In genomic region chr1:21902378-21903012, GRCh38 we compare ENCODE assay signal across 15 cellular contexts. TPM values are rescaled to one million over a fixed set of nuclear protein-coding genes. Genes with fewer than 3 reads are reported as not detected.
DNase-seq lines count a peak whose midpoint lies in the region; ATAC-seq and TF ChIP-seq lines count a peak whose summit lies in the region.
"Had no signal": no experiment of that assay in that cellular context is flagged by ENCODE, and none has a peak within 500 bp of the region (broad histone marks: within the 10 kb centered on the region; RNA-seq: fewer than 3 reads in every experiment).

No MANE protein-coding gene starts in this region.

- ATAC-seq in left ventricle myocardium superior (no peak), gastroesophageal sphincter (no peak)
- ATAC-seq: stimulated activated naive CD8-positive, alpha-beta T cell treated with anti-CD3 and anti-CD28 coated beads, Interleukin-15, amount 100 ng/mL, for 72 hours had no signal

- H4K20me1 ChIP-seq in hepatocyte (ENCODE audit: insufficient read depth, poor library complexity, severe bottlenecking): no peaks in the 10 kb centered on the region

- peaks cover 72% of the 10 kb centered on the region for H3K79me2 ChIP-seq in hepatocyte

- H3K27me3 Mint-ChIP-seq in osteocyte (ENCODE audit: unreplicated experiment): no peaks in the 10 kb centered on the region
- H3K27me3 Mint-ChIP-seq: stimulated activated naive CD8-positive, alpha-beta T cell treated with anti-CD3 and anti-CD28 coated beads, Interleukin-15, amount 100 ng/mL, for 72 hours had no signal

- H3K36me3 Mint-ChIP-seq in osteocyte (ENCODE audit: unreplicated experiment): no peaks in the 10 kb centered on the region

- H3K36me3 ChIP-seq in cardiac muscle cell (no peaks in the 10 kb centered on the region), gastroesophageal sphincter (peaks cover 0 to 15% of the 10 kb centered on the region in 2 donors), vagina (no peaks in the 10 kb centered on the region), hepatocyte (replicated peaks; ENCODE audit: insufficient read depth, low read depth) (no peaks in the 10 kb centered on the region)

- no peak overlapping the region for H2AFZ ChIP-seq in hepatocyte

- H3K4me2 ChIP-seq in hepatocyte: no peak overlapping the region

- WGBS in gastroesophageal sphincter (ENCODE audit: low coverage in 1 of 2), 2 donors: 30 to 60% methylated on average over 2 of the region's 10 CpGs
- 65% methylated on average over 10 of the region's 10 CpGs for WGBS in hepatocyte (ENCODE audit: low lambda C conversion rate, missing lambda C conversion rate)

- TF ChIP-seq POLR2A in gastroesophageal sphincter (IDR thresholded peaks at IDR 0.05): no peak
- no peak for TF ChIP-seq POLR2A in vagina (IDR thresholded peaks at IDR 0.05)

- peaks cover 46% of the 10 kb centered on the region for H3K4me1 ChIP-seq in cardiac muscle cell (ENCODE audit: low read depth)
- H3K4me1 ChIP-seq in gastroesophageal sphincter: peaks cover 3 to 100% (median 94%) of the 10 kb centered on the region in 3 donors
- H3K4me1 ChIP-seq in vagina: peaks cover 99% of the 10 kb centered on the region
- H3K4me1 ChIP-seq in hepatocyte (ENCODE audit: insufficient read depth): peaks cover 14% of the 10 kb centered on the region

- H3K27ac Mint-ChIP-seq in osteocyte (ENCODE audit: unreplicated experiment): peak overlapping the region; percentile 56

- no peak for DNase-seq in cardiac muscle cell (ENCODE audit: low read depth in 1 of 2, low spot score in 1 of 2)
- DNase-seq in left ventricle myocardium superior: no peak
- DNase-seq in osteocyte (ENCODE audit: extremely low spot score, unreplicated experiment): no peak
- no peak for DNase-seq in vagina (ENCODE audit: extremely low spot score in 2 of 2)
- no peak for DNase-seq in hepatocyte (ENCODE audit: low spot score)
- DNase-seq in HK-2 (ENCODE audit: unreplicated experiment): no peak
- no peak for DNase-seq in T-helper 9 cell
- DNase-seq: activated CD4-positive, CD25-positive, alpha-beta regulatory T cell treated with anti-CD3 and anti-CD28 coated beads, Interleukin-2, amount 50 U/mL, for 72 hours; central memory CD4-positive, alpha-beta T cell; HCEC 1CT; NCI-H1105 treated with DMSO at 0.1 percent for 48 hours; NCI-H510A treated with DMSO at 0.1 percent for 48 hours; stimulated activated CD4-positive, alpha-beta T cell treated with anti-CD3 and anti-CD28 coated beads, Interleukin-4, amount 100 ng/mL, for 4 hours; stimulated activated naive CD8-positive, alpha-beta T cell treated with anti-CD3 and anti-CD28 coated beads, Interleukin-15, amount 100 ng/mL, for 72 hours had no signal

- H3K9me3 ChIP-seq in cardiac muscle cell (ENCODE audit: low read depth): no peaks in the 10 kb centered on the region
- H3K9me3 ChIP-seq in gastroesophageal sphincter: no peaks in the 10 kb centered on the region
- H3K9me3 ChIP-seq in vagina: no peaks in the 10 kb centered on the region
- H3K9me3 ChIP-seq in hepatocyte (ENCODE audit: low read depth): no peaks in the 10 kb centered on the region

- no peaks in the 10 kb centered on the region for H3K9me2 ChIP-seq in hepatocyte (replicated peaks; ENCODE audit: insufficient read depth)

- no peak for TF ChIP-seq EP300 in gastroesophageal sphincter (IDR thresholded peaks at IDR 0.05)

- H3K27ac ChIP-seq in cardiac muscle cell: peak overlapping the region; percentile 47
- H3K27ac ChIP-seq in gastroesophageal sphincter: peak overlapping the region; percentile 61 to 98 (median 98)
- peak overlapping the region; percentile 82 for H3K27ac ChIP-seq in vagina
- no peak overlapping the region for H3K27ac ChIP-seq in hepatocyte

- H3K27me3 ChIP-seq in cardiac muscle cell (no peaks in the 10 kb centered on the region), gastroesophageal sphincter (no peaks in the 10 kb centered on the region), vagina (no peaks in the 10 kb centered on the region), hepatocyte (no peaks in the 10 kb centered on the region)

- peaks cover 79% of the 10 kb centered on the region for H3K4me1 Mint-ChIP-seq in osteocyte (ENCODE audit: unreplicated experiment)

- TF ChIP-seq CTCF in cardiac muscle cell (IDR thresholded peaks at IDR 0.05; ENCODE audit: low read depth, low read length) (no peak), gastroesophageal sphincter (IDR thresholded peaks at IDR 0.05) (no peak), osteocyte (IDR thresholded peaks at IDR 0.05) (no peak), vagina (IDR thresholded peaks at IDR 0.05) (no peak), hepatocyte (IDR thresholded peaks at IDR 0.05; ENCODE audit: poor library complexity) (no peak)

- H3K4me3 ChIP-seq in cardiac muscle cell: no peak overlapping the region
- H3K4me3 ChIP-seq in gastroesophageal sphincter: no peak overlapping the region
- H3K4me3 ChIP-seq in vagina: no peak overlapping the region
- no peak overlapping the region for H3K4me3 ChIP-seq in hepatocyte

- H3K9me3 Mint-ChIP-seq in osteocyte (ENCODE audit: unreplicated experiment): no peaks in the 10 kb centered on the region
- H3K9me3 Mint-ChIP-seq: stimulated activated naive CD8-positive, alpha-beta T cell treated with anti-CD3 and anti-CD28 coated beads, Interleukin-15, amount 100 ng/mL, for 72 hours had no signal

- intact Hi-C loops in left ventricle myocardium superior (cut with micrococcal nuclease) (no loop called here), vagina (cut with DNase I) (no loop called here)

- H3K4me3 Mint-ChIP-seq in osteocyte (ENCODE audit: unreplicated experiment): no peak overlapping the region
- H3K4me3 Mint-ChIP-seq: stimulated activated naive CD8-positive, alpha-beta T cell treated with anti-CD3 and anti-CD28 coated beads, Interleukin-15, amount 100 ng/mL, for 72 hours had no signal

RNA-seq across cellular contexts. Expression of gene HSPG2, which starts 34.6 kb away (rescaled TPM):
- 112 and 193 TPM in 2 replicates for total RNA-seq in cardiac muscle cell
- 62.3 and 96.2 TPM in 2 replicates for polyA plus RNA-seq in cardiac muscle cell
- 269 TPM for total RNA-seq in left ventricle myocardium superior
- total RNA-seq in gastroesophageal sphincter: 1,000 to 10,000 TPM in 1 of 4 donors, 100 to 1,000 TPM in 3; 311 to 1,021 (median 351) TPM
- total RNA-seq in osteocyte: 197 and 230 TPM in 2 replicates
- total RNA-seq in vagina: 179 TPM
- 38.3 and 72.4 TPM in 2 replicates for total RNA-seq in hepatocyte
- 81.2 and 91.2 TPM in 2 replicates for polyA plus RNA-seq in hepatocyte
